Comparison of ENCODE assay signal across 10 cellular contexts in the genomic region with DNA sequence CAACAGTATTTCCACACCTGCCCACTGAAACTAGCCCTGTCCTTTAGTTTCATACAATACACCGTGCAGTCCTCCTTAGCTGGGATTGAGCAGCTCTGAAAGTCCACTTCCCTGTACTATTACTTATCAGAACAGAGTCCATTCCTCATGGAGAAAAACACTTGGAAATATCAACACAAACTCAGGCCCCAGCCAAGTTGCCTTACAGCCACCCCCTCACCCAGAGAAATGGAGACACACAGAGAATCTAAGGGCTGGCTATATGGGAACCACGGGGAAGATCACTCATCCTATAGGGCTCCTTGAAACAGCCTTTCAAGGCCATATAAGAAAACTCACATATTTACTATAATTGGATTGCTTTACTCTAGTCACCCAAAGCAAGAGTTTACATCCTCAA. TPM values are rescaled to one million over a fixed set of nuclear protein-coding genes. Genes with fewer than 3 reads are reported as not detected.
DNase-seq lines count a peak whose midpoint lies in the region; ATAC-seq and TF ChIP-seq lines count a peak whose summit lies in the region.
"Had no signal": no experiment of that assay in that cellular context is flagged by ENCODE, and none has a peak within 500 bp of the region (broad histone marks: within the 10 kb centered on the region; RNA-seq: fewer than 3 reads in every experiment).

No MANE protein-coding gene starts in this region.

- in situ Hi-C loops in brain microvascular endothelial cell (cut with HindIII; ENCODE audit: low pct_ligation_motif_present, low sequenced_read_pairs), result no loop called here

- peak; percentile 19 for TF ChIP-seq POLR2A in right lobe of liver (IDR thresholded peaks at IDR 0.05)

- H3K27me3 ChIP-seq in brain microvascular endothelial cell (replicated peaks) (no peaks in the 10 kb centered on the region), right lobe of liver (no peaks in the 10 kb centered on the region), SJCRH30 (no peaks in the 10 kb centered on the region)
- H3K27me3 ChIP-seq: MG63 had no signal

- POLR2A ChIA-PET in HEK293 (lab: Yijun Ruan, JAX), result no interaction called here

- WGBS in right lobe of liver (ENCODE audit: insufficient coverage, low coverage, low lambda C conversion rate, missing lambda C conversion rate), result 20% methylated on average over 2 of the region's 2 CpGs

- ATAC-seq in right lobe of liver (peak in 1 of 4 donors; percentile 0), omental fat pad (ENCODE audit: low FRiP score) (no peak), GM21825 (IDR thresholded peaks at IDR 0.05; ENCODE audit: unreplicated experiment) (no peak), GM19397 (IDR thresholded peaks at IDR 0.05; ENCODE audit: unreplicated experiment) (no peak)
- no peak for ATAC-seq in stimulated activated effector memory CD8-positive, alpha-beta T cell treated with anti-CD3 and anti-CD28 coated beads, Interleukin-12 subunit alpha, Interleukin-12 subunit beta, amount 100 ng/mL, for 72 hours

- no peaks in the 10 kb centered on the region for H3K36me3 ChIP-seq in HEK293 (ENCODE audit: control insufficient read depth in 2 of 2, insufficient read depth in 1 of 2, low read length in 2 of 2)
- H3K36me3 ChIP-seq in brain microvascular endothelial cell (replicated peaks), result no peaks in the 10 kb centered on the region
- H3K36me3 ChIP-seq in right lobe of liver, result no peaks in the 10 kb centered on the region
- H3K36me3 ChIP-seq in SJCRH30, result no peaks in the 10 kb centered on the region
- H3K36me3 ChIP-seq: MG63 had no signal

- H3K27ac Mint-ChIP-seq in stimulated activated effector memory CD8-positive, alpha-beta T cell treated with anti-CD3 and anti-CD28 coated beads, Interleukin-12 subunit alpha, Interleukin-12 subunit beta, amount 100 ng/mL, for 72 hours, result peak overlapping the region; percentile 30

- no peaks in the 10 kb centered on the region for H3K9me3 ChIP-seq in HEK293 (ENCODE audit: control insufficient read depth, insufficient read depth, low read depth, low read length)
- H3K9me3 ChIP-seq in right lobe of liver, result no peaks in the 10 kb centered on the region
- no peaks in the 10 kb centered on the region for H3K9me3 ChIP-seq in SJCRH30 (replicated peaks)
- H3K9me3 ChIP-seq: MG63 had no signal

- intact Hi-C loops in right lobe of liver (cut with DNase I), result loop anchor here in 1 of 2 donors (10.0 kb wide), 1 partner anchor 93 kb away; a partner anchor contains a TSS

- DNase-seq in brain microvascular endothelial cell (no peak), right lobe of liver (no peak), omental fat pad (ENCODE audit: low spot score) (no peak), SJCRH30 (no peak)
- no peak for DNase-seq in stimulated activated effector memory CD8-positive, alpha-beta T cell treated with anti-CD3 and anti-CD28 coated beads, Interleukin-12 subunit alpha, Interleukin-12 subunit beta, amount 100 ng/mL, for 72 hours (ENCODE audit: low spot score in 2 of 2)
- DNase-seq: MG63 had no signal

- no peaks in the 10 kb centered on the region for H3K36me3 Mint-ChIP-seq in stimulated activated effector memory CD8-positive, alpha-beta T cell treated with anti-CD3 and anti-CD28 coated beads, Interleukin-12 subunit alpha, Interleukin-12 subunit beta, amount 100 ng/mL, for 72 hours

- TF ChIP-seq CTCF in HEK293 (tag by site-specific recombination; IDR thresholded peaks at IDR 0.05) (no peak), brain microvascular endothelial cell (IDR thresholded peaks at IDR 0.05; ENCODE audit: low read depth, low read length, missing control alignments) (no peak), right lobe of liver (IDR thresholded peaks at IDR 0.05) (no peak), omental fat pad (IDR thresholded peaks at IDR 0.05) (no peak)

- H3K4me3 Mint-ChIP-seq in stimulated activated effector memory CD8-positive, alpha-beta T cell treated with anti-CD3 and anti-CD28 coated beads, Interleukin-12 subunit alpha, Interleukin-12 subunit beta, amount 100 ng/mL, for 72 hours, result no peak overlapping the region

- no peaks in the 10 kb centered on the region for H3K4me1 ChIP-seq in HEK293 (ENCODE audit: control insufficient read depth, insufficient read depth, low read length)
- peaks cover 0 to 78% (median 33%) of the 10 kb centered on the region in 4 donors for H3K4me1 ChIP-seq in right lobe of liver
- peaks cover 25% of the 10 kb centered on the region for H3K4me1 ChIP-seq in SJCRH30

- H3K9me3 Mint-ChIP-seq in stimulated activated effector memory CD8-positive, alpha-beta T cell treated with anti-CD3 and anti-CD28 coated beads, Interleukin-12 subunit alpha, Interleukin-12 subunit beta, amount 100 ng/mL, for 72 hours, result no peaks in the 10 kb centered on the region

- CTCF ChIA-PET in HEK293 (lab: Yijun Ruan, JAX), result interaction anchor here (1.2 kb wide), 1 partner anchor 32 kb away, joined by 6 read pairs; no protein-coding TSS in a partner anchor

- H3K4me1 Mint-ChIP-seq in stimulated activated effector memory CD8-positive, alpha-beta T cell treated with anti-CD3 and anti-CD28 coated beads, Interleukin-12 subunit alpha, Interleukin-12 subunit beta, amount 100 ng/mL, for 72 hours, result peaks cover 40% of the 10 kb centered on the region

- H3K27ac ChIP-seq in HEK293 (ENCODE audit: extremely low read depth, low read depth, low read length) (no peak overlapping the region), brain microvascular endothelial cell (no peak overlapping the region), right lobe of liver (peak overlapping the region; percentile 92 to 99 (median 93)), SJCRH30 (no peak overlapping the region)

- H3K4me3 ChIP-seq in HEK293 (ENCODE audit: low read depth, low read length), result no peak overlapping the region
- peak overlapping the region; percentile 84 for H3K4me3 ChIP-seq in brain microvascular endothelial cell (ENCODE audit: low read depth, low read length)
- peak overlapping the region; percentile 63 to 80 (median 79) for H3K4me3 ChIP-seq in right lobe of liver
- H3K4me3 ChIP-seq in SJCRH30, result no peak overlapping the region

TF ChIP-seq in HEK293, 187 proteins besides CTCF, POLR2A, EP300 and RAD21:
- TF ChIP-seq ZNF2 (tag by site-specific recombination; IDR thresholded peaks at IDR 0.05) (no peak), ZNF768 (tag by site-specific recombination; IDR thresholded peaks at IDR 0.05) (no peak)
- TF ChIP-seq, protein P1, sequence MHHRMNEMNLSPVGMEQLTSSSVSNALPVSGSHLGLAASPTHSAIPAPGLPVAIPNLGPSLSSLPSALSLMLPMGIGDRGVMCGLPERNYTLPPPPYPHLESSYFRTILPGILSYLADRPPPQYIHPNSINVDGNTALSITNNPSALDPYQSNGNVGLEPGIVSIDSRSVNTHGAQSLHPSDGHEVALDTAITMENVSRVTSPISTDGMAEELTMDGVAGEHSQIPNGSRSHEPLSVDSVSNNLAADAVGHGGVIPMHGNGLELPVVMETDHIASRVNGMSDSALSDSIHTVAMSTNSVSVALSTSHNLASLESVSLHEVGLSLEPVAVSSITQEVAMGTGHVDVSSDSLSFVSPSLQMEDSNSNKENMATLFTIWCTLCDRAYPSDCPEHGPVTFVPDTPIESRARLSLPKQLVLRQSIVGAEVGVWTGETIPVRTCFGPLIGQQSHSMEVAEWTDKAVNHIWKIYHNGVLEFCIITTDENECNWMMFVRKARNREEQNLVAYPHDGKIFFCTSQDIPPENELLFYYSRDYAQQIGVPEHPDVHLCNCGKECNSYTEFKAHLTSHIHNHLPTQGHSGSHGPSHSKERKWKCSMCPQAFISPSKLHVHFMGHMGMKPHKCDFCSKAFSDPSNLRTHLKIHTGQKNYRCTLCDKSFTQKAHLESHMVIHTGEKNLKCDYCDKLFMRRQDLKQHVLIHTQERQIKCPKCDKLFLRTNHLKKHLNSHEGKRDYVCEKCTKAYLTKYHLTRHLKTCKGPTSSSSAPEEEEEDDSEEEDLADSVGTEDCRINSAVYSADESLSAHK (tag by site-specific recombination; IDR thresholded peaks at IDR 0.05), result peak; percentile 95

RNA-seq across cellular contexts. Expression of a gene that starts 1.9 kb away (rescaled TPM):
- total RNA-seq in right lobe of liver (100 to 1,000 TPM; 102 to 133 (median 125) TPM), omental fat pad (100 to 1,000 TPM; 106 to 174 (median 172) TPM)
- 97.5 and 99.4 TPM in 2 replicates for total RNA-seq in SJCRH30 (2014; rRNA removed; shearing (Covaris generic))

RNA-seq across cellular contexts. Expression of a gene that starts 39.8 kb away (rescaled TPM):
- total RNA-seq in right lobe of liver (1 to 10 TPM; 1.2 to 5.0 (median 2.9) TPM), omental fat pad (1 to 10 TPM; 1.7 to 7.8 (median 3.1) TPM)
- total RNA-seq in SJCRH30 (2014; rRNA removed; shearing (Covaris generic)), result 0.02 and 0.28 TPM in 2 replicates
- total RNA-seq: T-helper 2 cell treated with Interferon-gamma antibody and Interleukin-4, amounts not matched to agents 100 ng/mL and 5 ng/mL, for 36 hours had no signal

Comparison
In these comparisons a context has a peak if more than half of its experiments do, and no peak if none do; other contexts are left out.
1. H3K27ac ChIP-seq: peak in right lobe of liver (3 of 3); none in HEK293 (single experiment), brain microvascular endothelial cell (single experiment) and SJCRH30 (single experiment).
2. H3K4me3 ChIP-seq: peak in brain microvascular endothelial cell (single experiment) and right lobe of liver (3 of 3); none in HEK293 (single experiment) and SJCRH30 (single experiment).